17 cellular contexts compared by ENCODE assay signal in the genomic region with DNA sequence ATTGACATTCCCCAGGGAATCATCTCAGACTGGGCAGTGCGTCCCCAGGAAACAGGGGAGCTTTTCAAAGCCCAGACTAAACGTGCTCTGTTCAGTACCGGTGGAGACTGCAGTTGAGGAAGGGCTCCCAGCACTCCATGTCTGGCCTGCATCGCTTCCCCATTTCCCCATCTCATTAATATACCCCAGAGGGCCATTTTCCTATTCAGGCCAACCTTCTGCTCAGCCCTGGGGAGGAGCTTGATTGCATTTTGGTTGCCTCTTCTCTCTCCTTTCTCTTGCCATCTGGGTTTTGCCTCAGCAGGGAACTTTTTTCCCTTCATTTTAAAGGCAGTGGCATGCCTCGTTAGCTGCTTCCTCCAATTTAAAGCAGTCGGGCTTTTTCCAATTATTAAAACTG.
DNase-seq lines count a peak whose midpoint lies in the region; ATAC-seq and TF ChIP-seq lines count a peak whose summit lies in the region.
"Had no signal": no experiment of that assay in that cellular context is flagged by ENCODE, and none has a peak within 500 bp of the region (broad histone marks: within the 10 kb centered on the region; RNA-seq: fewer than 3 reads in every experiment).

No MANE protein-coding gene starts in this region.

- TF ChIP-seq CTCF in glutamatergic neuron (IDR thresholded peaks at IDR 0.05; ENCODE audit: partially characterized antibody, unreplicated experiment) (no peak), natural killer cell (IDR thresholded peaks at IDR 0.05) (no peak), foreskin fibroblast (IDR thresholded peaks at IDR 0.05; ENCODE audit: low read depth, low read length) (no peak)

- no peaks in the 10 kb centered on the region for H3K27me3 Mint-ChIP-seq in activated naive CD8-positive, alpha-beta T cell treated with anti-CD3 and anti-CD28 coated beads, Interleukin-2, amount 50 U/mL, for 24 hours
- H3K27me3 Mint-ChIP-seq in activated naive CD8-positive, alpha-beta T cell treated with anti-CD3 and anti-CD28 coated beads for 36 hours: no peaks in the 10 kb centered on the region
- H3K27me3 Mint-ChIP-seq in glutamatergic neuron (ENCODE audit: unreplicated experiment) (peaks cover 2% of the 10 kb centered on the region), T-cell (no peaks in the 10 kb centered on the region), natural killer cell (ENCODE audit: low read depth in 2 of 2) (no peaks in the 10 kb centered on the region)

- no peak for DNase-seq in activated naive CD8-positive, alpha-beta T cell treated with anti-CD3 and anti-CD28 coated beads, Interleukin-2, amount 50 U/mL, for 24 hours
- DNase-seq in activated naive CD8-positive, alpha-beta T cell treated with anti-CD3 and anti-CD28 coated beads for 36 hours: no peak
- DNase-seq in NCI-H345 (lab: John Stamatoyannopoulos, UW): peak; percentile 52
- peak; percentile 38 for DNase-seq in glutamatergic neuron
- no peak for DNase-seq in T-cell
- DNase-seq in natural killer cell: no peak
- no peak for DNase-seq in foreskin fibroblast
- DNase-seq in NCI-H2029 treated with DMSO at 0.1 percent for 48 hours (lab: John Stamatoyannopoulos, UW): no peak
- DNase-seq: activated CD4-positive, alpha-beta T cell treated with anti-CD3 and anti-CD28 coated beads for 4 hours; activated gamma-delta T cell; IMR-90; NCI-H510A treated with DMSO at 0.1 percent for 48 hours; PC-3; SJCRH30; stimulated activated CD4-positive, alpha-beta T cell treated with anti-CD3 and anti-CD28 coated beads, Interleukin-2, amount 100 ng/mL, for 24 hours; T-helper 9 cell had no signal

- H3K36me3 Mint-ChIP-seq in activated naive CD8-positive, alpha-beta T cell treated with anti-CD3 and anti-CD28 coated beads, Interleukin-2, amount 50 U/mL, for 24 hours (ENCODE audit: low read depth): peaks cover 26% of the 10 kb centered on the region
- H3K36me3 Mint-ChIP-seq in activated naive CD8-positive, alpha-beta T cell treated with anti-CD3 and anti-CD28 coated beads for 36 hours: peaks cover 33% of the 10 kb centered on the region
- H3K36me3 Mint-ChIP-seq in glutamatergic neuron (ENCODE audit: unreplicated experiment): no peaks in the 10 kb centered on the region
- H3K36me3 Mint-ChIP-seq in T-cell: peaks cover 66% of the 10 kb centered on the region
- no peaks in the 10 kb centered on the region for H3K36me3 Mint-ChIP-seq in natural killer cell

- H3K4me3 Mint-ChIP-seq in activated naive CD8-positive, alpha-beta T cell treated with anti-CD3 and anti-CD28 coated beads, Interleukin-2, amount 50 U/mL, for 24 hours: no peak overlapping the region
- no peak overlapping the region for H3K4me3 Mint-ChIP-seq in activated naive CD8-positive, alpha-beta T cell treated with anti-CD3 and anti-CD28 coated beads for 36 hours
- H3K4me3 Mint-ChIP-seq in glutamatergic neuron (ENCODE audit: unreplicated experiment) (peak overlapping the region; percentile 78), T-cell (no peak overlapping the region), natural killer cell (no peak overlapping the region)

- ATAC-seq in activated naive CD8-positive, alpha-beta T cell treated with anti-CD3 and anti-CD28 coated beads, Interleukin-2, amount 50 U/mL, for 24 hours: no peak
- no peak for ATAC-seq in T-cell (replicated peaks in 1 of 4)
- ATAC-seq in natural killer cell: no peak
- ATAC-seq: PC-3 had no signal

- no peak overlapping the region for H3K4me3 ChIP-seq in foreskin fibroblast (ENCODE audit: low read depth in 1 of 2, low read length in 2 of 2)
- H3K4me3 ChIP-seq: SJCRH30, suprapubic skin had no signal

- intact Hi-C loops in natural killer cell (cut with micrococcal nuclease): no loop called here

- H3K9me3 Mint-ChIP-seq in activated naive CD8-positive, alpha-beta T cell treated with anti-CD3 and anti-CD28 coated beads, Interleukin-2, amount 50 U/mL, for 24 hours: peaks cover 4% of the 10 kb centered on the region
- peaks cover 2% of the 10 kb centered on the region for H3K9me3 Mint-ChIP-seq in activated naive CD8-positive, alpha-beta T cell treated with anti-CD3 and anti-CD28 coated beads for 36 hours
- H3K9me3 Mint-ChIP-seq in glutamatergic neuron (ENCODE audit: unreplicated experiment): no peaks in the 10 kb centered on the region
- H3K9me3 Mint-ChIP-seq in T-cell: peaks cover 0 to 2% (median 0%) of the 10 kb centered on the region in 3 donors
- H3K9me3 Mint-ChIP-seq in natural killer cell: no peaks in the 10 kb centered on the region

- CTCF ChIA-PET in T-cell (lab: Charles Lee): no interaction called here

- POLR2A ChIA-PET in T-cell (lab: Charles Lee): no interaction called here

- peaks cover 16% of the 10 kb centered on the region for H3K4me1 Mint-ChIP-seq in activated naive CD8-positive, alpha-beta T cell treated with anti-CD3 and anti-CD28 coated beads, Interleukin-2, amount 50 U/mL, for 24 hours
- H3K4me1 Mint-ChIP-seq in activated naive CD8-positive, alpha-beta T cell treated with anti-CD3 and anti-CD28 coated beads for 36 hours: peaks cover 8% of the 10 kb centered on the region
- H3K4me1 Mint-ChIP-seq in glutamatergic neuron (ENCODE audit: low read depth, unreplicated experiment) (peaks cover 53% of the 10 kb centered on the region), T-cell (peaks cover 0 to 15% (median 13%) of the 10 kb centered on the region in 3 donors), natural killer cell (peaks cover 12 to 14% of the 10 kb centered on the region in 2 donors)

- peak overlapping the region; percentile 2 for H3K27ac Mint-ChIP-seq in activated naive CD8-positive, alpha-beta T cell treated with anti-CD3 and anti-CD28 coated beads, Interleukin-2, amount 50 U/mL, for 24 hours
- H3K27ac Mint-ChIP-seq in activated naive CD8-positive, alpha-beta T cell treated with anti-CD3 and anti-CD28 coated beads for 36 hours: no peak overlapping the region
- H3K27ac Mint-ChIP-seq in glutamatergic neuron (ENCODE audit: unreplicated experiment): peak overlapping the region; percentile 96
- no peak overlapping the region for H3K27ac Mint-ChIP-seq in T-cell
- no peak overlapping the region for H3K27ac Mint-ChIP-seq in natural killer cell

Comparison
In these comparisons a context has a peak if more than half of its experiments do, and no peak if none do; other contexts are left out.
1. H3K27ac Mint-ChIP-seq: peak in activated naive CD8-positive, alpha-beta T cell treated with anti-CD3 and anti-CD28 coated beads, Interleukin-2, amount 50 U/mL, for 24 hours (single experiment) and glutamatergic neuron (single experiment); none in activated naive CD8-positive, alpha-beta T cell treated with anti-CD3 and anti-CD28 coated beads for 36 hours (single experiment), T-cell (0 of 2) and natural killer cell (0 of 2).
2. DNase-seq: peak in NCI-H345 (single experiment) and glutamatergic neuron (single experiment); none in activated naive CD8-positive, alpha-beta T cell treated with anti-CD3 and anti-CD28 coated beads, Interleukin-2, amount 50 U/mL, for 24 hours (single experiment), activated naive CD8-positive, alpha-beta T cell treated with anti-CD3 and anti-CD28 coated beads for 36 hours (single experiment), T-cell (0 of 34), natural killer cell (single experiment), foreskin fibroblast (0 of 2) and NCI-H2029 treated with DMSO at 0.1 percent for 48 hours (single experiment).